ENCODE assay signal across 8 cellular contexts in genomic region chr3:186826316-186826977, GRCh38. TPM values are rescaled to one million over a fixed set of nuclear protein-coding genes. Genes with fewer than 3 reads are reported as not detected.
DNase-seq lines count a peak whose midpoint lies in the region; ATAC-seq and TF ChIP-seq lines count a peak whose summit lies in the region.

No MANE protein-coding gene starts in this region.

- H3K9me3 ChIP-seq in iPS-15b (ENCODE audit: control insufficient read depth, insufficient read depth, low read length) (no peaks in the 10 kb centered on the region), stomach (no peaks in the 10 kb centered on the region)

- H3K4me3 Mint-ChIP-seq in activated CD4-positive, alpha-beta T cell treated with anti-CD3 and anti-CD28 coated beads, Interleukin-2, amount 10 ng/mL, durations not matched to agents 7 days and 5 days = peak overlapping the region; percentile 66
- H3K4me3 Mint-ChIP-seq in activated T-helper 2 cell treated with anti-CD3 and anti-CD28 coated beads, Interferon-gamma antibody, Interleukin-2, Interleukin-4, amounts not matched to agents 10 μg/mL and 5 μg/mL and 100 μg/mL, durations not matched to agents 14 hours and 24 hours and 36 hours (ENCODE audit: low read depth) = peak overlapping the region; percentile 91

- no peak for TF ChIP-seq POLR2A in stomach (IDR thresholded peaks at IDR 0.05)

- peaks cover 58% of the 10 kb centered on the region for H3K27me3 ChIP-seq in iPS-15b (ENCODE audit: control insufficient read depth, insufficient read depth, low read length)
- H3K27me3 ChIP-seq in stomach = peaks cover 3 to 79% (median 61%) of the 10 kb centered on the region in 3 donors

- no peak for DNase-seq in activated CD4-positive, alpha-beta T cell treated with anti-CD3 and anti-CD28 coated beads, Interleukin-2, amount 10 ng/mL, durations not matched to agents 7 days and 5 days
- no peak for DNase-seq in activated CD4-positive, alpha-beta T cell treated with anti-CD3 and anti-CD28 coated beads, Interleukin-2, amount 50 U/mL, for 4 hours
- DNase-seq in activated T-helper 2 cell treated with anti-CD3 and anti-CD28 coated beads, Interferon-gamma antibody, Interleukin-2, Interleukin-4, amounts not matched to agents 10 μg/mL and 5 μg/mL and 100 μg/mL, durations not matched to agents 14 hours and 24 hours and 36 hours (ENCODE audit: low spot score) = no peak
- DNase-seq in stomach (no peak), LoVo (ENCODE audit: low spot score) (no peak), 8988T (no peak)

- 15 to 18% (median 17%) methylated on average over 17 of the region's 17 CpGs for WGBS in stomach, 5 donors

- peak overlapping the region; percentile 65 for H3K27ac Mint-ChIP-seq in activated CD4-positive, alpha-beta T cell treated with anti-CD3 and anti-CD28 coated beads, Interleukin-2, amount 10 ng/mL, durations not matched to agents 7 days and 5 days
- H3K27ac Mint-ChIP-seq in activated T-helper 2 cell treated with anti-CD3 and anti-CD28 coated beads, Interferon-gamma antibody, Interleukin-2, Interleukin-4, amounts not matched to agents 10 μg/mL and 5 μg/mL and 100 μg/mL, durations not matched to agents 14 hours and 24 hours and 36 hours = peak overlapping the region; percentile 65

- H3K36me3 ChIP-seq in iPS-15b (ENCODE audit: control insufficient read depth, insufficient read depth, low read length) (no peaks in the 10 kb centered on the region), stomach (no peaks in the 10 kb centered on the region)

- POLR2A ChIA-PET in activated CD4-positive, alpha-beta T cell treated with anti-CD3 and anti-CD28 coated beads, Interleukin-2, amount 10 ng/mL, durations not matched to agents 7 days and 5 days (lab: Charles Lee) = no interaction called here

- intact Hi-C loops in activated T-helper 2 cell treated with anti-CD3 and anti-CD28 coated beads, Interferon-gamma antibody, Interleukin-2, Interleukin-4, amounts not matched to agents 10 μg/mL and 5 μg/mL and 100 μg/mL, durations not matched to agents 14 hours and 24 hours and 36 hours (cut with micrococcal nuclease) = loop anchor here (2.0 to 10.0 kb wide), 6 partner anchors 20 to 842 kb away; partner anchors contain the start of genes DNAJB11, RFC4 and ST6GAL1
- intact Hi-C loops in stomach (cut with DNase I; ENCODE audit: low total_unique reads) = no loop called here

- H3K9ac ChIP-seq in iPS-15b (ENCODE audit: low read depth, low read length) = peak overlapping the region; percentile 12

- no peak for TF ChIP-seq EP300 in stomach (IDR thresholded peaks at IDR 0.05)

- peak overlapping the region in 1 of 5 donors; percentile 77 for H3K27ac ChIP-seq in stomach

- H3K4me3 ChIP-seq in iPS-15b (ENCODE audit: low read depth, low read length) (peak overlapping the region; percentile 62), stomach (peak overlapping the region; percentile 65 to 74 (median 68))

- no peak for ATAC-seq in GM21723 (IDR thresholded peaks at IDR 0.05; ENCODE audit: unreplicated experiment)

- peaks cover 40% of the 10 kb centered on the region for H3K27me3 Mint-ChIP-seq in activated CD4-positive, alpha-beta T cell treated with anti-CD3 and anti-CD28 coated beads, Interleukin-2, amount 10 ng/mL, durations not matched to agents 7 days and 5 days
- peaks cover 32% of the 10 kb centered on the region for H3K27me3 Mint-ChIP-seq in activated T-helper 2 cell treated with anti-CD3 and anti-CD28 coated beads, Interferon-gamma antibody, Interleukin-2, Interleukin-4, amounts not matched to agents 10 μg/mL and 5 μg/mL and 100 μg/mL, durations not matched to agents 14 hours and 24 hours and 36 hours (ENCODE audit: low read depth)

- no peak for TF ChIP-seq CTCF in stomach (IDR thresholded peaks at IDR 0.05)

- H3K9me3 Mint-ChIP-seq in activated CD4-positive, alpha-beta T cell treated with anti-CD3 and anti-CD28 coated beads, Interleukin-2, amount 10 ng/mL, durations not matched to agents 7 days and 5 days = no peaks in the 10 kb centered on the region
- H3K9me3 Mint-ChIP-seq in activated T-helper 2 cell treated with anti-CD3 and anti-CD28 coated beads, Interferon-gamma antibody, Interleukin-2, Interleukin-4, amounts not matched to agents 10 μg/mL and 5 μg/mL and 100 μg/mL, durations not matched to agents 14 hours and 24 hours and 36 hours = no peaks in the 10 kb centered on the region

- H3K4me1 ChIP-seq in iPS-15b (ENCODE audit: control insufficient read depth, insufficient read depth, low read length) (peaks cover 3% of the 10 kb centered on the region), stomach (peaks cover 0 to 34% (median 28%) of the 10 kb centered on the region in 4 donors)

- H3K4me1 Mint-ChIP-seq in activated CD4-positive, alpha-beta T cell treated with anti-CD3 and anti-CD28 coated beads, Interleukin-2, amount 10 ng/mL, durations not matched to agents 7 days and 5 days = peaks cover 26% of the 10 kb centered on the region
- peaks cover 21% of the 10 kb centered on the region for H3K4me1 Mint-ChIP-seq in activated T-helper 2 cell treated with anti-CD3 and anti-CD28 coated beads, Interferon-gamma antibody, Interleukin-2, Interleukin-4, amounts not matched to agents 10 μg/mL and 5 μg/mL and 100 μg/mL, durations not matched to agents 14 hours and 24 hours and 36 hours (ENCODE audit: low read depth)

- CTCF ChIA-PET in activated CD4-positive, alpha-beta T cell treated with anti-CD3 and anti-CD28 coated beads, Interleukin-2, amount 10 ng/mL, durations not matched to agents 7 days and 5 days (lab: Charles Lee) = interaction anchor here (1.1 to 1.2 kb wide), 2 partner anchors 14 to 23 kb away, joined by 4 read pairs; no protein-coding TSS in a partner anchor

- no peaks in the 10 kb centered on the region for H3K36me3 Mint-ChIP-seq in activated CD4-positive, alpha-beta T cell treated with anti-CD3 and anti-CD28 coated beads, Interleukin-2, amount 10 ng/mL, durations not matched to agents 7 days and 5 days (ENCODE audit: low read depth)
- H3K36me3 Mint-ChIP-seq in activated T-helper 2 cell treated with anti-CD3 and anti-CD28 coated beads, Interferon-gamma antibody, Interleukin-2, Interleukin-4, amounts not matched to agents 10 μg/mL and 5 μg/mL and 100 μg/mL, durations not matched to agents 14 hours and 24 hours and 36 hours (ENCODE audit: low read depth) = peaks cover 3% of the 10 kb centered on the region

RNA-seq across cellular contexts. Expression of gene ADIPOQ, which starts 16.1 kb away (rescaled TPM):
- total RNA-seq in activated CD4-positive, alpha-beta T cell treated with anti-CD3 and anti-CD28 coated beads, Interleukin-2, amount 10 ng/mL, durations not matched to agents 7 days and 5 days = not detected
- total RNA-seq in activated T-helper 2 cell treated with anti-CD3 and anti-CD28 coated beads, Interferon-gamma antibody, Interleukin-2, Interleukin-4, amounts not matched to agents 10 μg/mL and 5 μg/mL and 100 μg/mL, durations not matched to agents 14 hours and 24 hours and 36 hours = not detected in 2 replicates
- 10 to 100 TPM in 1 of 5 donors, 1 to 10 TPM in 2, under 1 TPM in 1, not detected in 1; under 0.01 to 11.1 (median 6.5) TPM for total RNA-seq in stomach
- polyA plus RNA-seq in stomach = 1 to 10 TPM in 1 of 3 donors, under 1 TPM in 2; 0.13 to 1.4 (median 0.25) TPM

RNA-seq across cellular contexts. Expression of gene RFC4, which starts 20.2 kb away (rescaled TPM):
- total RNA-seq in activated CD4-positive, alpha-beta T cell treated with anti-CD3 and anti-CD28 coated beads, Interleukin-2, amount 10 ng/mL, durations not matched to agents 7 days and 5 days = 100 to 1,000 TPM in 1 of 2 experiments, 10 to 100 TPM in 1; 85.5 to 105 TPM
- 97.2 and 105 TPM in 2 replicates for total RNA-seq in activated T-helper 2 cell treated with anti-CD3 and anti-CD28 coated beads, Interferon-gamma antibody, Interleukin-2, Interleukin-4, amounts not matched to agents 10 μg/mL and 5 μg/mL and 100 μg/mL, durations not matched to agents 14 hours and 24 hours and 36 hours
- 100 to 1,000 TPM in 1 of 5 donors, 10 to 100 TPM in 2, 1 to 10 TPM in 1, not detected in 1; 3.2 to 121 (median 28.4) TPM for total RNA-seq in stomach
- polyA plus RNA-seq in stomach = 10 to 100 TPM; 13.1 to 25.2 (median 21.2) TPM

RNA-seq across cellular contexts. Expression of gene EIF4A2, which starts 43.1 kb away (rescaled TPM):
- total RNA-seq in activated CD4-positive, alpha-beta T cell treated with anti-CD3 and anti-CD28 coated beads, Interleukin-2, amount 10 ng/mL, durations not matched to agents 7 days and 5 days = 100 to 1,000 TPM; 351 to 383 TPM
- 445 and 450 TPM in 2 replicates for total RNA-seq in activated T-helper 2 cell treated with anti-CD3 and anti-CD28 coated beads, Interferon-gamma antibody, Interleukin-2, Interleukin-4, amounts not matched to agents 10 μg/mL and 5 μg/mL and 100 μg/mL, durations not matched to agents 14 hours and 24 hours and 36 hours
- total RNA-seq in stomach = 1,000 to 10,000 TPM in 1 of 5 donors, 100 to 1,000 TPM in 4; 165 to 1,058 (median 464) TPM
- 100 to 1,000 TPM; 313 to 569 (median 319) TPM for polyA plus RNA-seq in stomach
